ENCODE assay signal across 9 cellular contexts in genomic region chr4:108762559-108763225, GRCh38. TPM values are rescaled to one million over a fixed set of nuclear protein-coding genes. Genes with fewer than 3 reads are reported as not detected.
DNase-seq lines count a peak whose midpoint lies in the region; ATAC-seq and TF ChIP-seq lines count a peak whose summit lies in the region.
"Had no signal": no experiment of that assay in that cellular context is flagged by ENCODE, and none has a peak within 500 bp of the region (broad histone marks: within the 10 kb centered on the region; RNA-seq: fewer than 3 reads in every experiment).

ETNPPL (minus strand) TSS chr4:108763053; CDS start chr4:108762898, 155 bp downstream.

- H3K4me3 Mint-ChIP-seq in immature natural killer cell, result peak within 1 kb of the TSS; percentile 50 to 86 (median 78)

- H3K4me1 ChIP-seq in RWPE2 (ENCODE audit: insufficient read depth, poor library complexity, severe bottlenecking) (no peaks in the 10 kb centered on the region), breast epithelium (no peaks in the 10 kb centered on the region), smooth muscle cell (ENCODE audit: low read depth) (no peaks in the 10 kb centered on the region)

- peaks cover 15 to 17% of the 10 kb centered on the region in 2 donors for H3K4me1 Mint-ChIP-seq in immature natural killer cell

- H3K36me3 ChIP-seq in RWPE2 (ENCODE audit: low read depth) (no peaks in the 10 kb centered on the region), breast epithelium (no peaks in the 10 kb centered on the region), smooth muscle cell (ENCODE audit: low read depth) (no peaks in the 10 kb centered on the region)

- peak within 1 kb of the TSS; percentile 87 for H2AFZ ChIP-seq in smooth muscle cell (ENCODE audit: low read depth)

- under 1% methylated on average over 58 of the region's 61 CpGs for WGBS in smooth muscle cell (ENCODE audit: low lambda C conversion rate)

- peaks cover 0 to 6% (median 0%) of the 10 kb centered on the region in 6 donors for H3K9me3 Mint-ChIP-seq in immature natural killer cell

- no peaks in the 10 kb centered on the region for H3K79me2 ChIP-seq in smooth muscle cell (ENCODE audit: low read depth)

- no peak within 1 kb of the TSS for H3K27ac Mint-ChIP-seq in immature natural killer cell

- no peak for DNase-seq in RWPE2 (ENCODE audit: low spot score)
- DNase-seq in breast epithelium (ENCODE audit: low spot score in 2 of 2), result no peak
- DNase-seq in immature natural killer cell, result no peak
- no peak for DNase-seq in smooth muscle cell (lab: John Stamatoyannopoulos, UW; ENCODE audit: unreplicated experiment)
- no peak for DNase-seq in LoVo (ENCODE audit: low spot score)

- H3K9ac ChIP-seq in smooth muscle cell (ENCODE audit: low read depth), result no peak within 1 kb of the TSS

- TF ChIP-seq POLR2A in breast epithelium (IDR thresholded peaks at IDR 0.05), result no peak

- no peaks in the 10 kb centered on the region for H3K36me3 Mint-ChIP-seq in immature natural killer cell

- H3K27ac ChIP-seq in RWPE2 (ENCODE audit: poor library complexity, severe bottlenecking) (no peak within 1 kb of the TSS), breast epithelium (no peak within 1 kb of the TSS), smooth muscle cell (ENCODE audit: low read depth) (no peak within 1 kb of the TSS)
- H3K27ac ChIP-seq: VCaP had no signal

- peak within 1 kb of the TSS; percentile 85 for H3K4me2 ChIP-seq in smooth muscle cell

- H4K20me1 ChIP-seq in smooth muscle cell (ENCODE audit: low read depth), result no peaks in the 10 kb centered on the region

- H3K9me3 ChIP-seq in RWPE2 (ENCODE audit: severe bottlenecking) (no peaks in the 10 kb centered on the region), breast epithelium (peaks cover 0 to 8% of the 10 kb centered on the region in 2 donors), smooth muscle cell (replicated peaks; ENCODE audit: low read depth) (no peaks in the 10 kb centered on the region)

- no peaks in the 10 kb centered on the region for H3F3A ChIP-seq in smooth muscle cell (ENCODE audit: low read depth)

- intact Hi-C loops in breast epithelium (cut with DNase I; ENCODE audit: low total_unique reads), result no loop called here

- no peak for TF ChIP-seq CTCF in RWPE2 (IDR thresholded peaks at IDR 0.05; ENCODE audit: poor library complexity, severe bottlenecking)
- no peak for TF ChIP-seq CTCF in breast epithelium (IDR thresholded peaks at IDR 0.05)
- no peak for TF ChIP-seq CTCF in smooth muscle cell (IDR thresholded peaks at IDR 0.05; ENCODE audit: borderline replicate concordance, insufficient read depth, poor library complexity, severe bottlenecking)

- ATAC-seq in GM21390 (IDR thresholded peaks at IDR 0.05; ENCODE audit: unreplicated experiment) (peak; percentile 50), RWPE2 (ENCODE audit: low read depth) (peak; percentile 67), HG02938 (IDR thresholded peaks at IDR 0.05; ENCODE audit: unreplicated experiment) (no peak), GM18858 (IDR thresholded peaks at IDR 0.05; ENCODE audit: unreplicated experiment) (no peak)

- H3K27me3 ChIP-seq in RWPE2 (ENCODE audit: insufficient read depth, poor library complexity, severe bottlenecking) (peaks cover 41% of the 10 kb centered on the region), breast epithelium (no peaks in the 10 kb centered on the region), smooth muscle cell (ENCODE audit: low read depth) (peaks cover 43% of the 10 kb centered on the region)

- H3K4me3 ChIP-seq in RWPE2 (ENCODE audit: severe bottlenecking), result peak within 1 kb of the TSS; percentile 21
- peak within 1 kb of the TSS; percentile 48 to 68 (median 61) for H3K4me3 ChIP-seq in breast epithelium
- H3K4me3 ChIP-seq in smooth muscle cell, result peak within 1 kb of the TSS; percentile 52

- peaks cover 12 to 27% (median 17%) of the 10 kb centered on the region in 3 donors for H3K27me3 Mint-ChIP-seq in immature natural killer cell (ENCODE audit: low read depth in 3 of 3)

RNA-seq across cellular contexts. Expression of gene ETNPPL, which starts in this region (rescaled TPM):
- total RNA-seq in breast epithelium, result not detected
- polyA plus RNA-seq in immature natural killer cell, result not detected
- total RNA-seq in smooth muscle cell, result not detected in 2 replicates
- polyA plus RNA-seq in smooth muscle cell, result not detected in 2 replicates

Comparison
In these comparisons a context has a peak if more than half of its experiments do, and no peak if none do; other contexts are left out.
1. ATAC-seq: peak in GM21390 (single experiment) and RWPE2 (single experiment); none in HG02938 (single experiment) and GM18858 (single experiment).
2. Peak in every context shown above with its lines, with median percentiles within 50 percentile points of each other: H3K4me3 ChIP-seq.